ENCODE assay signal across 20 cellular contexts in genomic region chr10:3738855-3739350, GRCh38. TPM values are rescaled to one million over a fixed set of nuclear protein-coding genes. Genes with fewer than 3 reads are reported as not detected.
A peak's percentile ranks its signal among the peaks of the same experiment; 100 is the strongest.
DNase-seq lines count a peak whose midpoint lies in the region; ATAC-seq, FAIRE-seq and TF ChIP-seq lines count a peak whose summit lies in the region.
"Had no signal": no experiment of that assay in that cellular context is flagged by ENCODE, and none has a peak within 500 bp of the region (broad histone marks: within the 10 kb centered on the region; RNA-seq: fewer than 3 reads in every experiment).

No MANE protein-coding gene starts in this region.

- peak overlapping the region in 1 of 2 donors; percentile 65 for H3K4me3 Mint-ChIP-seq in activated T-cell treated with anti-CD3 and anti-CD28 coated beads, Interleukin-2, amount 50 U/mL, for 72 hours
- no peak overlapping the region for H3K4me3 Mint-ChIP-seq in activated T-cell treated with anti-CD3 and anti-CD28 coated beads, Interleukin-2, amount 50 U/mL, for 4 hours
- H3K4me3 Mint-ChIP-seq: CD8-positive, alpha-beta memory T cell had no signal

- H3K36me3 Mint-ChIP-seq in activated T-cell treated with anti-CD3 and anti-CD28 coated beads, Interleukin-2, amount 50 U/mL, for 72 hours (ENCODE audit: insufficient read depth in 2 of 2): no peaks in the 10 kb centered on the region
- no peaks in the 10 kb centered on the region for H3K36me3 Mint-ChIP-seq in activated T-cell treated with anti-CD3 and anti-CD28 coated beads, Interleukin-2, amount 50 U/mL, for 4 hours (ENCODE audit: insufficient read depth)
- H3K36me3 Mint-ChIP-seq: CD8-positive, alpha-beta memory T cell had no signal

- H3K9me3 ChIP-seq in Panc1 (ENCODE audit: control insufficient read depth, insufficient read depth, low read depth, low read length) (no peaks in the 10 kb centered on the region; the same call in 1 of the 2 replicates), subcutaneous abdominal adipose tissue (ENCODE audit: control insufficient read depth in 5 of 5, low read length in 5 of 5) (no peaks in the 10 kb centered on the region), osteoblast (ENCODE audit: low read depth, low read length) (no peaks in the 10 kb centered on the region)
- H3K9me3 ChIP-seq: BLaER1 had no signal

- H3K4me3 ChIP-seq in Panc1 (ENCODE audit: low read depth in 2 of 2, low read length in 2 of 2): no peak overlapping the region
- no peak overlapping the region for H3K4me3 ChIP-seq in subcutaneous abdominal adipose tissue (ENCODE audit: low read depth in 1 of 5, low read length in 5 of 5)
- H3K4me3 ChIP-seq in osteoblast (ENCODE audit: insufficient read depth, low read length): no peak overlapping the region
- H3K4me3 ChIP-seq: BLaER1 had no signal

- intact Hi-C loops in Panc1 (cut with micrococcal nuclease; ENCODE audit: unreplicated experiment): no loop called here

- no peaks in the 10 kb centered on the region for H3K9me3 Mint-ChIP-seq in activated T-cell treated with anti-CD3 and anti-CD28 coated beads, Interleukin-2, amount 50 U/mL, for 72 hours
- no peaks in the 10 kb centered on the region for H3K9me3 Mint-ChIP-seq in activated T-cell treated with anti-CD3 and anti-CD28 coated beads, Interleukin-2, amount 50 U/mL, for 4 hours
- H3K9me3 Mint-ChIP-seq: CD8-positive, alpha-beta memory T cell had no signal

- in situ Hi-C loops in Panc1 (cut with HindIII; ENCODE audit: low pct_unique_long_range_greater_than_20kb, low sequenced_read_pairs): no loop called here

- H3K27ac ChIP-seq in Panc1 (ENCODE audit: low read length) (peak overlapping the region; percentile 63; the same call in 1 of the 2 replicates), subcutaneous abdominal adipose tissue (ENCODE audit: low read depth, low read length) (peak overlapping the region; percentile 74), osteoblast (ENCODE audit: low read depth, low read length) (no peak overlapping the region)
- H3K27ac ChIP-seq: BLaER1 had no signal

- FAIRE-seq in endometrium (lab: Jason Lieb, UNC): peak; percentile 41
- FAIRE-seq: GM12891, GM18507 had no signal

- BruUV-seq in Panc1 (replicated peaks; lab: Mats Ljungman, UMichigan): no TSS peak

- no peaks in the 10 kb centered on the region for H3K79me2 ChIP-seq in osteoblast (ENCODE audit: insufficient read depth, low read length)

- peak overlapping the region; percentile 88 for H3K27ac Mint-ChIP-seq in activated T-cell treated with anti-CD3 and anti-CD28 coated beads, Interleukin-2, amount 50 U/mL, for 72 hours

- H3K27me3 ChIP-seq in Panc1 (ENCODE audit: control insufficient read depth, insufficient read depth, low read length): no peaks in the 10 kb centered on the region
- no peaks in the 10 kb centered on the region for H3K27me3 ChIP-seq in subcutaneous abdominal adipose tissue (ENCODE audit: control insufficient read depth in 5 of 5, insufficient read depth in 4 of 5, low read length in 5 of 5)
- no peaks in the 10 kb centered on the region for H3K27me3 ChIP-seq in osteoblast (ENCODE audit: insufficient read depth, low read length)
- H3K27me3 ChIP-seq: BLaER1 had no signal

- H4K20me1 ChIP-seq in osteoblast (ENCODE audit: insufficient read depth, low read length): no peaks in the 10 kb centered on the region
- H4K20me1 ChIP-seq: BLaER1 had no signal

- H3K4me1 ChIP-seq in Panc1 (ENCODE audit: control insufficient read depth, insufficient read depth, low read length): peaks cover 6% of the 10 kb centered on the region; the same call in 1 of the 2 replicates
- peaks cover 2 to 20% (median 16%) of the 10 kb centered on the region in 5 donors for H3K4me1 ChIP-seq in subcutaneous abdominal adipose tissue (ENCODE audit: control insufficient read depth in 5 of 5, insufficient read depth in 5 of 5, low read length in 5 of 5)
- H3K4me1 ChIP-seq in osteoblast (ENCODE audit: insufficient read depth, low read length): peaks cover 15% of the 10 kb centered on the region
- H3K4me1 ChIP-seq: BLaER1 had no signal

- ATAC-seq in activated T-cell treated with anti-CD3 and anti-CD28 coated beads, Interleukin-2, amount 50 U/mL, for 72 hours (replicated peaks in 1 of 2): no peak
- no peak for ATAC-seq in activated T-cell treated with anti-CD3 and anti-CD28 coated beads, Interleukin-2, amount 50 U/mL, for 4 hours
- ATAC-seq in Panc1: no peak

- CTCF ChIA-PET in Panc1 (lab: Charles Lee): no interaction called here

- no peak for DNase-seq in activated T-cell treated with anti-CD3 and anti-CD28 coated beads, Interleukin-2, amount 50 U/mL, for 72 hours
- DNase-seq in activated T-cell treated with anti-CD3 and anti-CD28 coated beads, Interleukin-2, amount 50 U/mL, for 4 hours: no peak
- DNase-seq in Panc1 (ENCODE audit: low read depth, low spot score): no peak
- DNase-seq in CD1c-positive myeloid dendritic cell (ENCODE audit: extremely low spot score): no peak
- DNase-seq in KG1 (lab: John Stamatoyannopoulos, UW): no peak
- no peak for DNase-seq in osteoblast (ENCODE audit: insufficient read length, low spot score, missing footprints)
- DNase-seq: CD8-positive, alpha-beta memory T cell; DMS 273 treated with DMSO at 0.1 percent for 48 hours; GF-D8; GOT3; KBM-7; NCI-H1436; NCI-H2081; NCI-H524 treated with DMSO at 0.1 percent for 48 hours; SIG-M5 had no signal

- no peaks in the 10 kb centered on the region for H3K27me3 Mint-ChIP-seq in activated T-cell treated with anti-CD3 and anti-CD28 coated beads, Interleukin-2, amount 50 U/mL, for 72 hours (ENCODE audit: low read depth)
- H3K27me3 Mint-ChIP-seq in activated T-cell treated with anti-CD3 and anti-CD28 coated beads, Interleukin-2, amount 50 U/mL, for 4 hours (ENCODE audit: low read depth): no peaks in the 10 kb centered on the region
- H3K27me3 Mint-ChIP-seq: CD8-positive, alpha-beta memory T cell had no signal

- H3K9ac ChIP-seq in subcutaneous abdominal adipose tissue (ENCODE audit: low read length in 5 of 5): no peak overlapping the region
- H3K9ac ChIP-seq: BLaER1 had no signal

- peaks cover 38% of the 10 kb centered on the region for H3K4me1 Mint-ChIP-seq in activated T-cell treated with anti-CD3 and anti-CD28 coated beads, Interleukin-2, amount 50 U/mL, for 72 hours (ENCODE audit: low read depth)
- H3K4me1 Mint-ChIP-seq in activated T-cell treated with anti-CD3 and anti-CD28 coated beads, Interleukin-2, amount 50 U/mL, for 4 hours (ENCODE audit: low read depth): peaks cover 30% of the 10 kb centered on the region

- POLR2A ChIA-PET in Panc1 (lab: Charles Lee): no interaction called here

- no peak overlapping the region for H2AFZ ChIP-seq in osteoblast (ENCODE audit: low read length)

- H3K36me3 ChIP-seq in Panc1 (ENCODE audit: control insufficient read depth, insufficient read depth, low read length): no peaks in the 10 kb centered on the region
- no peaks in the 10 kb centered on the region for H3K36me3 ChIP-seq in subcutaneous abdominal adipose tissue (ENCODE audit: control insufficient read depth in 5 of 5, insufficient read depth in 5 of 5, low read length in 5 of 5)
- H3K36me3 ChIP-seq in osteoblast (ENCODE audit: insufficient read depth, low read length): no peaks in the 10 kb centered on the region
- H3K36me3 ChIP-seq: BLaER1 had no signal

- H3K4me2 ChIP-seq in osteoblast (ENCODE audit: insufficient read depth, low read length): no peak overlapping the region
- H3K4me2 ChIP-seq: BLaER1 had no signal

- TF ChIP-seq CTCF in Panc1 (IDR thresholded peaks at IDR 0.05) (no peak), osteoblast (IDR thresholded peaks at IDR 0.05; ENCODE audit: extremely low read depth, low read depth, low read length) (no peak)

RNA-seq across cellular contexts. Expression of gene KLF6, which starts 46.1 kb away (rescaled TPM):
- total RNA-seq in activated T-cell treated with anti-CD3 and anti-CD28 coated beads, Interleukin-2, amount 50 U/mL, for 72 hours: 100 to 1,000 TPM; 184 to 240 TPM
- total RNA-seq in activated T-cell treated with anti-CD3 and anti-CD28 coated beads, Interleukin-2, amount 50 U/mL, for 4 hours: 100 to 1,000 TPM; 188 to 247 (median 209) TPM
- total RNA-seq in Panc1 (2021; ENCODE audit: unreplicated experiment): 177 TPM
- 108 TPM for polyA plus RNA-seq in Panc1 (2012; ENCODE audit: insufficient read length)
- 50.1 and 52.1 TPM in 2 replicates for total RNA-seq in osteoblast
